ENCODE assay signal across 7 cellular contexts in genomic region chr3:128681277-128681829, GRCh38. TPM values are rescaled to one million over a fixed set of nuclear protein-coding genes. Genes with fewer than 3 reads are reported as not detected.
DNase-seq lines count a peak whose midpoint lies in the region; ATAC-seq and TF ChIP-seq lines count a peak whose summit lies in the region.

No MANE protein-coding gene starts in this region.

- no peaks in the 10 kb centered on the region for H3K27me3 Mint-ChIP-seq in memory B cell

- peak overlapping the region; percentile 92 to 98 (median 92) for H3K27ac ChIP-seq in body of pancreas
- H3K27ac ChIP-seq in upper lobe of right lung: peak overlapping the region; percentile 97

- intact Hi-C loops in body of pancreas (cut with DNase I): loop anchor here (5.0 kb wide), 1 partner anchor 111 kb away; no protein-coding TSS in a partner anchor
- intact Hi-C loops in upper lobe of right lung (cut with DNase I): loop anchor here (10.0 kb wide), 1 partner anchor 113 kb away; no protein-coding TSS in a partner anchor

- no peaks in the 10 kb centered on the region for H3K36me3 Mint-ChIP-seq in memory B cell

- TF ChIP-seq CTCF in body of pancreas (IDR thresholded peaks at IDR 0.05) (no peak), upper lobe of right lung (IDR thresholded peaks at IDR 0.05) (no peak)

- WGBS in body of pancreas, 2 donors: 16 to 27% methylated on average over 12 to 14 of the region's 14 CpGs

- H3K27me3 ChIP-seq in body of pancreas (no peaks in the 10 kb centered on the region), upper lobe of right lung (no peaks in the 10 kb centered on the region)

- peak overlapping the region; percentile 30 to 33 for H3K4me3 ChIP-seq in body of pancreas
- peak overlapping the region; percentile 60 for H3K4me3 ChIP-seq in upper lobe of right lung

- H3K4me3 Mint-ChIP-seq in memory B cell: peak overlapping the region; percentile 84

- H3K9me3 ChIP-seq in body of pancreas (no peaks in the 10 kb centered on the region), upper lobe of right lung (no peaks in the 10 kb centered on the region)

- peak overlapping the region; percentile 92 for H3K27ac Mint-ChIP-seq in memory B cell

- peaks cover 14% of the 10 kb centered on the region for H3K4me1 ChIP-seq in body of pancreas
- peaks cover 18% of the 10 kb centered on the region for H3K4me1 ChIP-seq in upper lobe of right lung

- H3K36me3 ChIP-seq in body of pancreas (replicated peaks in 1 of 2; ENCODE audit: insufficient read depth in 1 of 2, low read depth in 2 of 2) (no peaks in the 10 kb centered on the region), upper lobe of right lung (no peaks in the 10 kb centered on the region)

- no peak for TF ChIP-seq POLR2A in body of pancreas (IDR thresholded peaks at IDR 0.05)

- ATAC-seq in body of pancreas (no peak), memory B cell (ENCODE audit: low read depth) (no peak), upper lobe of right lung (no peak), HG02852 (IDR thresholded peaks at IDR 0.05; ENCODE audit: unreplicated experiment) (no peak)

- H3K9me3 Mint-ChIP-seq in memory B cell: no peaks in the 10 kb centered on the region

- peaks cover 16% of the 10 kb centered on the region for H3K4me1 Mint-ChIP-seq in memory B cell

- DNase-seq in GM04503 (ENCODE audit: low read depth) (peak; percentile 19), NCI-H1092 (lab: John Stamatoyannopoulos, UW) (peak; percentile 52), body of pancreas (no peak), memory B cell (ENCODE audit: low spot score in 2 of 2) (no peak), upper lobe of right lung (no peak), KG1 (lab: John Stamatoyannopoulos, UW) (no peak)

RNA-seq across cellular contexts. Expression of gene RPN1, which starts 30.7 kb away (rescaled TPM):
- total RNA-seq in body of pancreas: 100 to 1,000 TPM; 126 to 133 TPM
- 215 TPM for total RNA-seq in upper lobe of right lung

RNA-seq across cellular contexts. Expression of gene RAB7A, which starts 44.6 kb away (rescaled TPM):
- total RNA-seq in body of pancreas: 10 to 100 TPM; 45.7 to 64.9 TPM
- total RNA-seq in upper lobe of right lung: 306 TPM

Comparison
In these comparisons a context has a peak if more than half of its experiments do, and no peak if none do; other contexts are left out.
1. DNase-seq: peak in GM04503 (single experiment) and NCI-H1092 (single experiment); none in body of pancreas (0 of 4), memory B cell (0 of 2), upper lobe of right lung (single experiment) and KG1 (single experiment).